Comparison of ENCODE assay signal across 8 cellular contexts in the genomic region with DNA sequence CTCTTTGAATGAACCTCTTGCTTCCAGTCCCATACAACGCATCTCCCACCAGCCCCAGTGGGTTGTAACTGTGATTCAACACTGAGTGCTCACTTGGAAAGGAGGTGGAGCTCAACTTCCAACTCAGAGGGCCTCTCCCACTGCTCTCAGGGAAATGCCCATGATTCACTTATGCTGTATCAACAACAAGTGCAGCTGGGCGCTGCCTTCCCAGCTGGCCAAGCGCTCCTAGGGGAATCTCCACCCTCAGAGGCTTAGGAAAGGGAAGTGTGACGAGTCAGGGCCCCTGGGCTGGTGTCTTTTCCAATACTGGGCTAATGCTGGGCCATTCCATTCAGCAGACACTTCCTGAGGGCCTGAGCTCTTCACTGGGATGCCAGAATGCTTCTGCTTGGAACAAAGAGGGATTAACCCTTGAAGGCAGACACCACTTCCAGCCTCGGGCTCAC. TPM values are rescaled to one million over a fixed set of nuclear protein-coding genes. Genes with fewer than 3 reads are reported as not detected.
DNase-seq lines count a peak whose midpoint lies in the region; ATAC-seq and TF ChIP-seq lines count a peak whose summit lies in the region.

No MANE protein-coding gene starts in this region.

- H3K9me3 ChIP-seq in CD8-positive, alpha-beta memory T cell (ENCODE audit: low read length): no peaks in the 10 kb centered on the region

- peaks cover 5% of the 10 kb centered on the region for H3K4me1 ChIP-seq in CD8-positive, alpha-beta memory T cell (ENCODE audit: insufficient read depth, low read length)

- H3K27ac ChIP-seq in CD8-positive, alpha-beta memory T cell (ENCODE audit: low read depth, low read length): no peak overlapping the region

- no peaks in the 10 kb centered on the region for H3K27me3 ChIP-seq in CD8-positive, alpha-beta memory T cell (ENCODE audit: insufficient read depth, low read length, poor library complexity, severe bottlenecking)

- H3K36me3 ChIP-seq in CD8-positive, alpha-beta memory T cell (ENCODE audit: insufficient read depth, low read length): no peaks in the 10 kb centered on the region

- H3K9me3 Mint-ChIP-seq in activated CD8-positive, alpha-beta T cell treated with anti-CD3 and anti-CD28 coated beads for 36 hours: no peaks in the 10 kb centered on the region
- H3K9me3 Mint-ChIP-seq in activated CD8-positive, alpha-beta T cell treated with anti-CD3 and anti-CD28 coated beads, Interleukin-2, amount 10 ng/mL, durations not matched to agents 7 days and 5 days (ENCODE audit: insufficient read depth): no peaks in the 10 kb centered on the region
- H3K9me3 Mint-ChIP-seq in T-helper 2 cell treated with Interferon-gamma antibody and Interleukin-4, amounts not matched to agents 5 μg/mL and 100 μg/mL, for 36 hours: no peaks in the 10 kb centered on the region
- H3K9me3 Mint-ChIP-seq in CD8-positive, alpha-beta memory T cell: no peaks in the 10 kb centered on the region

- peak; percentile 84 for ATAC-seq in activated CD8-positive, alpha-beta T cell treated with anti-CD3 and anti-CD28 coated beads for 36 hours
- ATAC-seq in activated CD8-positive, alpha-beta T cell treated with anti-CD3 and anti-CD28 coated beads, Interleukin-2, amount 10 ng/mL, durations not matched to agents 7 days and 5 days: no peak
- ATAC-seq in left ventricle myocardium superior (peak; percentile 24), GM19023 (IDR thresholded peaks at IDR 0.05; ENCODE audit: unreplicated experiment) (no peak), GM19455 (IDR thresholded peaks at IDR 0.05; ENCODE audit: unreplicated experiment) (no peak)
- ATAC-seq in stimulated activated naive CD8-positive, alpha-beta T cell treated with anti-CD3 and anti-CD28 coated beads, Interleukin-15, Interleukin-2, amounts not matched to agents 100 U/mL and 50 U/mL, for 24 hours: peak; percentile 96

- no peak overlapping the region for H3K4me3 ChIP-seq in CD8-positive, alpha-beta memory T cell (ENCODE audit: low read length)

- no peak overlapping the region for H3K4me3 Mint-ChIP-seq in activated CD8-positive, alpha-beta T cell treated with anti-CD3 and anti-CD28 coated beads for 36 hours
- no peak overlapping the region for H3K4me3 Mint-ChIP-seq in activated CD8-positive, alpha-beta T cell treated with anti-CD3 and anti-CD28 coated beads, Interleukin-2, amount 10 ng/mL, durations not matched to agents 7 days and 5 days
- H3K4me3 Mint-ChIP-seq in T-helper 2 cell treated with Interferon-gamma antibody and Interleukin-4, amounts not matched to agents 5 μg/mL and 100 μg/mL, for 36 hours: no peak overlapping the region
- no peak overlapping the region for H3K4me3 Mint-ChIP-seq in CD8-positive, alpha-beta memory T cell

- DNase-seq in activated CD8-positive, alpha-beta T cell treated with anti-CD3 and anti-CD28 coated beads for 36 hours: peak; percentile 73
- DNase-seq in activated CD8-positive, alpha-beta T cell treated with anti-CD3 and anti-CD28 coated beads, Interleukin-2, amount 10 ng/mL, durations not matched to agents 7 days and 5 days: no peak
- DNase-seq in T-helper 2 cell treated with Interferon-gamma antibody and Interleukin-4, amounts not matched to agents 5 μg/mL and 100 μg/mL, for 36 hours (ENCODE audit: low spot score): peak; percentile 70
- no peak for DNase-seq in left ventricle myocardium superior
- peak; percentile 64 for DNase-seq in stimulated activated naive CD8-positive, alpha-beta T cell treated with anti-CD3 and anti-CD28 coated beads, Interleukin-15, Interleukin-2, amounts not matched to agents 100 U/mL and 50 U/mL, for 24 hours
- DNase-seq in CD8-positive, alpha-beta memory T cell: no peak

- no peak for TF ChIP-seq CTCF in activated CD8-positive, alpha-beta T cell treated with anti-CD3 and anti-CD28 coated beads for 36 hours (IDR thresholded peaks at IDR 0.05)

- H3K27me3 Mint-ChIP-seq in activated CD8-positive, alpha-beta T cell treated with anti-CD3 and anti-CD28 coated beads for 36 hours: peaks cover 2% of the 10 kb centered on the region
- peaks cover 3% of the 10 kb centered on the region for H3K27me3 Mint-ChIP-seq in activated CD8-positive, alpha-beta T cell treated with anti-CD3 and anti-CD28 coated beads, Interleukin-2, amount 10 ng/mL, durations not matched to agents 7 days and 5 days (ENCODE audit: low read depth)
- H3K27me3 Mint-ChIP-seq in T-helper 2 cell treated with Interferon-gamma antibody and Interleukin-4, amounts not matched to agents 5 μg/mL and 100 μg/mL, for 36 hours (ENCODE audit: low read depth): no peaks in the 10 kb centered on the region
- H3K27me3 Mint-ChIP-seq in CD8-positive, alpha-beta memory T cell: peaks cover 0 to 1% of the 10 kb centered on the region in 2 donors

- POLR2A ChIA-PET in activated CD8-positive, alpha-beta T cell treated with anti-CD3 and anti-CD28 coated beads for 36 hours (lab: Charles Lee): interaction anchor here (1.0 kb wide), 1 partner anchor 13 kb away, joined by 3 read pairs; no protein-coding TSS in a partner anchor
- POLR2A ChIA-PET in activated CD8-positive, alpha-beta T cell treated with anti-CD3 and anti-CD28 coated beads, Interleukin-2, amount 10 ng/mL, durations not matched to agents 7 days and 5 days (lab: Charles Lee): no interaction called here
- POLR2A ChIA-PET in CD8-positive, alpha-beta memory T cell (lab: Charles Lee): no interaction called here

- CTCF ChIA-PET in activated CD8-positive, alpha-beta T cell treated with anti-CD3 and anti-CD28 coated beads for 36 hours (lab: Charles Lee): interaction anchor here (1.0 to 2.4 kb wide), 3 partner anchors 8 to 39 kb away, joined by 3 to 8 read pairs (median 5); partner anchors contain the start of gene OCSTAMP
- CTCF ChIA-PET in activated CD8-positive, alpha-beta T cell treated with anti-CD3 and anti-CD28 coated beads, Interleukin-2, amount 10 ng/mL, durations not matched to agents 7 days and 5 days (lab: Charles Lee): interaction anchor here (1.0 to 6.6 kb wide), 3 partner anchors 11 to 131 kb away, joined by 4 to 90 read pairs (median 5); partner anchors contain the start of genes OCSTAMP and TP53RK
- CTCF ChIA-PET in CD8-positive, alpha-beta memory T cell (lab: Charles Lee): no interaction called here

- H3K4me1 Mint-ChIP-seq in activated CD8-positive, alpha-beta T cell treated with anti-CD3 and anti-CD28 coated beads for 36 hours (ENCODE audit: low read depth): peaks cover 43% of the 10 kb centered on the region
- H3K4me1 Mint-ChIP-seq in activated CD8-positive, alpha-beta T cell treated with anti-CD3 and anti-CD28 coated beads, Interleukin-2, amount 10 ng/mL, durations not matched to agents 7 days and 5 days (ENCODE audit: low read depth): peaks cover 62% of the 10 kb centered on the region
- H3K4me1 Mint-ChIP-seq in T-helper 2 cell treated with Interferon-gamma antibody and Interleukin-4, amounts not matched to agents 5 μg/mL and 100 μg/mL, for 36 hours (ENCODE audit: low read depth): peaks cover 44% of the 10 kb centered on the region
- H3K4me1 Mint-ChIP-seq in CD8-positive, alpha-beta memory T cell: peaks cover 4 to 13% (median 7%) of the 10 kb centered on the region in 3 donors

- peak overlapping the region; percentile 12 for H3K27ac Mint-ChIP-seq in activated CD8-positive, alpha-beta T cell treated with anti-CD3 and anti-CD28 coated beads for 36 hours
- no peak overlapping the region for H3K27ac Mint-ChIP-seq in activated CD8-positive, alpha-beta T cell treated with anti-CD3 and anti-CD28 coated beads, Interleukin-2, amount 10 ng/mL, durations not matched to agents 7 days and 5 days
- H3K27ac Mint-ChIP-seq in T-helper 2 cell treated with Interferon-gamma antibody and Interleukin-4, amounts not matched to agents 5 μg/mL and 100 μg/mL, for 36 hours: no peak overlapping the region
- no peak overlapping the region for H3K27ac Mint-ChIP-seq in CD8-positive, alpha-beta memory T cell

- no peaks in the 10 kb centered on the region for H3K36me3 Mint-ChIP-seq in activated CD8-positive, alpha-beta T cell treated with anti-CD3 and anti-CD28 coated beads for 36 hours (ENCODE audit: low read depth)
- no peaks in the 10 kb centered on the region for H3K36me3 Mint-ChIP-seq in activated CD8-positive, alpha-beta T cell treated with anti-CD3 and anti-CD28 coated beads, Interleukin-2, amount 10 ng/mL, durations not matched to agents 7 days and 5 days (ENCODE audit: low read depth)
- H3K36me3 Mint-ChIP-seq in T-helper 2 cell treated with Interferon-gamma antibody and Interleukin-4, amounts not matched to agents 5 μg/mL and 100 μg/mL, for 36 hours (ENCODE audit: low read depth): no peaks in the 10 kb centered on the region
- no peaks in the 10 kb centered on the region for H3K36me3 Mint-ChIP-seq in CD8-positive, alpha-beta memory T cell

- intact Hi-C loops in activated CD8-positive, alpha-beta T cell treated with anti-CD3 and anti-CD28 coated beads for 36 hours (cut with micrococcal nuclease): loop anchor here (10.0 kb wide), 1 partner anchor 126 kb away; the partner anchor contains the start of gene TP53RK
- intact Hi-C loops in left ventricle myocardium superior (cut with micrococcal nuclease): no loop called here

RNA-seq across cellular contexts. Expression of gene OCSTAMP, which starts 8.1 kb away (rescaled TPM):
- total RNA-seq in activated CD8-positive, alpha-beta T cell treated with anti-CD3 and anti-CD28 coated beads for 36 hours: not detected
- total RNA-seq in activated CD8-positive, alpha-beta T cell treated with anti-CD3 and anti-CD28 coated beads, Interleukin-2, amount 10 ng/mL, durations not matched to agents 7 days and 5 days: not detected
- total RNA-seq in left ventricle myocardium superior: not detected
- not detected for total RNA-seq in CD8-positive, alpha-beta memory T cell
- polyA plus RNA-seq in CD8-positive, alpha-beta memory T cell: not detected

RNA-seq across cellular contexts. Expression of gene ZNF334, which starts 45.2 kb away (rescaled TPM):
- total RNA-seq in activated CD8-positive, alpha-beta T cell treated with anti-CD3 and anti-CD28 coated beads for 36 hours: 1 to 10 TPM; 4.2 to 4.4 TPM
- 1 to 10 TPM; 1.1 to 1.3 TPM for total RNA-seq in activated CD8-positive, alpha-beta T cell treated with anti-CD3 and anti-CD28 coated beads, Interleukin-2, amount 10 ng/mL, durations not matched to agents 7 days and 5 days
- 0.52 TPM for total RNA-seq in left ventricle myocardium superior
- total RNA-seq in CD8-positive, alpha-beta memory T cell: 1 to 10 TPM; 1.3 to 1.4 TPM
- not detected for polyA plus RNA-seq in CD8-positive, alpha-beta memory T cell

Comparison
In these comparisons a context has a peak if more than half of its experiments do, and no peak if none do; other contexts are left out.
1. ATAC-seq: peak in activated CD8-positive, alpha-beta T cell treated with anti-CD3 and anti-CD28 coated beads for 36 hours (single experiment), left ventricle myocardium superior (single experiment) and stimulated activated naive CD8-positive, alpha-beta T cell treated with anti-CD3 and anti-CD28 coated beads, Interleukin-15, Interleukin-2, amounts not matched to agents 100 U/mL and 50 U/mL, for 24 hours (single experiment); none in activated CD8-positive, alpha-beta T cell treated with anti-CD3 and anti-CD28 coated beads, Interleukin-2, amount 10 ng/mL, durations not matched to agents 7 days and 5 days (single experiment), GM19023 (single experiment) and GM19455 (single experiment).
2. DNase-seq: peak in activated CD8-positive, alpha-beta T cell treated with anti-CD3 and anti-CD28 coated beads for 36 hours (single experiment), T-helper 2 cell treated with Interferon-gamma antibody and Interleukin-4, amounts not matched to agents 5 μg/mL and 100 μg/mL, for 36 hours (single experiment) and stimulated activated naive CD8-positive, alpha-beta T cell treated with anti-CD3 and anti-CD28 coated beads, Interleukin-15, Interleukin-2, amounts not matched to agents 100 U/mL and 50 U/mL, for 24 hours (single experiment); none in activated CD8-positive, alpha-beta T cell treated with anti-CD3 and anti-CD28 coated beads, Interleukin-2, amount 10 ng/mL, durations not matched to agents 7 days and 5 days (single experiment), left ventricle myocardium superior (single experiment) and CD8-positive, alpha-beta memory T cell (0 of 5).